ENCODE assay signal across 8 cellular contexts in genomic region chr12:70242695-70243509, GRCh38. TPM values are rescaled to one million over a fixed set of nuclear protein-coding genes. Genes with fewer than 3 reads are reported as not detected.
A peak's percentile ranks its signal among the peaks of the same experiment; 100 is the strongest.
DNase-seq lines count a peak whose midpoint lies in the region; ATAC-seq, FAIRE-seq and TF ChIP-seq lines count a peak whose summit lies in the region.

Gene CNOT2 (plus strand): TSS chr12:70243433. CDS start chr12:70278227, 34,794 bp downstream.

- H3K27me3 ChIP-seq in WERI-Rb-1 (ENCODE audit: insufficient read depth, low read depth, severe bottlenecking) (no peaks in the 10 kb centered on the region), breast epithelium (no peaks in the 10 kb centered on the region), small intestine (ENCODE audit: control insufficient read depth in 2 of 2, insufficient read depth in 2 of 2, low read length in 2 of 2) (no peaks in the 10 kb centered on the region)

- peak; percentile 60 for ATAC-seq in GM18870 (IDR thresholded peaks at IDR 0.05; ENCODE audit: unreplicated experiment)
- ATAC-seq in HG03108 (IDR thresholded peaks at IDR 0.05; ENCODE audit: unreplicated experiment), result peak; percentile 68

- no peaks in the 10 kb centered on the region for H3K4me1 ChIP-seq in breast epithelium
- H3K4me1 ChIP-seq in small intestine (ENCODE audit: control insufficient read depth in 2 of 2, insufficient read depth in 1 of 2, low read depth in 1 of 2, low read length in 1 of 2), result peaks cover 0 to 3% of the 10 kb centered on the region in 2 donors

- H3K36me3 ChIP-seq in WERI-Rb-1 (peaks cover 49% of the 10 kb centered on the region), breast epithelium (no peaks in the 10 kb centered on the region), small intestine (ENCODE audit: control insufficient read depth in 2 of 2, insufficient read depth in 2 of 2, low read length in 2 of 2) (peaks cover 0 to 2% of the 10 kb centered on the region in 2 donors)

- H3K9me3 ChIP-seq in WERI-Rb-1 (ENCODE audit: severe bottlenecking) (no peaks in the 10 kb centered on the region), breast epithelium (no peaks in the 10 kb centered on the region), small intestine (ENCODE audit: control insufficient read depth, low read depth) (no peaks in the 10 kb centered on the region)

- TF ChIP-seq CTCF in WERI-Rb-1 (IDR thresholded peaks at IDR 0.05; ENCODE audit: low read depth, low read length) (no peak), breast epithelium (IDR thresholded peaks at IDR 0.05) (no peak)

- peak within 1 kb of the TSS; percentile 98 for H3K4me3 ChIP-seq in WERI-Rb-1 (ENCODE audit: low read depth, low read length)
- peak within 1 kb of the TSS; percentile 79 to 92 (median 84) for H3K4me3 ChIP-seq in breast epithelium
- H3K4me3 ChIP-seq in small intestine (ENCODE audit: low read depth in 1 of 2, low read length in 2 of 2), result peak within 1 kb of the TSS; percentile 83 to 97

- peak within 1 kb of the TSS; percentile 99 for H3K27ac ChIP-seq in WERI-Rb-1
- H3K27ac ChIP-seq in breast epithelium, result peak within 1 kb of the TSS; percentile 97 to 98
- peak within 1 kb of the TSS; percentile 89 to 99 for H3K27ac ChIP-seq in small intestine (ENCODE audit: low read depth in 1 of 2, low read length in 1 of 2)

- no peak for FAIRE-seq in small intestine (lab: Jason Lieb, UNC)

- WGBS in small intestine, 3 donors, result 0 to 1% (median 0%) methylated on average over 62 to 64 of the region's 64 CpGs

- peak; percentile 94 for DNase-seq in ACHN
- peak; percentile 87 for DNase-seq in NCI-H2196 treated with DMSO at 0.1 percent for 48 hours (lab: John Stamatoyannopoulos, UW; ENCODE audit: unreplicated experiment)
- DNase-seq in WERI-Rb-1, result peak; percentile 91
- DNase-seq in breast epithelium (ENCODE audit: low spot score in 2 of 2), result peak; percentile 79 to 82
- peak; percentile 85 for DNase-seq in iPS-NIHi11 (ENCODE audit: low spot score)
- peak; percentile 86 for DNase-seq in small intestine

- intact Hi-C loops in breast epithelium (cut with DNase I; ENCODE audit: low total_unique reads), result no loop called here

- in situ Hi-C loops in ACHN (cut with HindIII; ENCODE audit: low pct_ligation_motif_present, low pct_unique_long_range_greater_than_20kb, low sequenced_read_pairs), result no loop called here

- no peak for TF ChIP-seq POLR2A in breast epithelium (IDR thresholded peaks at IDR 0.05)

RNA-seq across cellular contexts. Expression of gene CNOT2, which starts in this region (rescaled TPM):
- 100 to 1,000 TPM; 132 to 275 (median 191) TPM for total RNA-seq in breast epithelium
- 10 to 100 TPM; 29.8 to 43.4 (median 35.7) TPM for polyA plus RNA-seq in small intestine

Comparison
In these comparisons a context has a peak if more than half of its experiments do, and no peak if none do; other contexts are left out.
1. Peak in every context shown above with its lines: DNase-seq, ATAC-seq, H3K4me3 ChIP-seq and H3K27ac ChIP-seq.